28 cellular contexts compared by ENCODE assay signal in the genomic region with DNA sequence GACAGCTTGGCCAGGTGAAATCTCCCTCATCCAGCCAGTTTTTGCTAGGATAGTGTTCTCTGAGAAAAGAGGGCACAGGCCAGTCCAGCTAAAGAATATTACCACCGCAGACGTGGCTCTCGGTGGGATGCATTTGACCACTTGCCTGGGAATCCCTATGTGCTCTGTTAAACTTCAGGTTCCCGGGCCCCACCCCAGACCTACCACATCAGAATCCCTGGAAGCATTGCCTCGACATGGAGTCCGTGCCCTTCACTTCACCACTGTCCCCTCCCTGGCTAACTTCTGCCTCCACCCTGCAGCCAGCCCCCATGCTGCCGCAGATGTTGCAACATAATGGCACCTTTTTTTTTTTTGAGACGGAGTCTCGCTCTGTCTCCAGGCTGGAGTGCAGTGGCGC. TPM values are rescaled to one million over a fixed set of nuclear protein-coding genes. Genes with fewer than 3 reads are reported as not detected.
"Had no signal": no experiment of that assay in that cellular context is flagged by ENCODE, and none has a peak within 500 bp of the region (broad histone marks: within the 10 kb centered on the region; RNA-seq: fewer than 3 reads in every experiment).

No MANE protein-coding gene starts in this region.

- H3K9me3 ChIP-seq: esophagus squamous epithelium, heart right ventricle, neutrophil, tibial nerve had no signal

- H3K36me3 Mint-ChIP-seq: naive B cell had no signal

- H3K4me3 ChIP-seq: esophagus squamous epithelium, heart right ventricle, tibial nerve had no signal

- H3K27ac ChIP-seq: brain microvascular endothelial cell, epithelial cell of prostate, neutrophil, VCaP had no signal

- H3K27ac Mint-ChIP-seq: activated T-helper 1 cell treated with anti-CD3 and anti-CD28 coated beads, Interleukin-12 subunit alpha, Interleukin-12 subunit beta, Interleukin-2, Interleukin-4 antibody, amounts not matched to agents 30 ng/mL and 10 ng/mL and 1 ng/mL, durations not matched to agents 14 hours and 24 hours and 36 hours; mesothelial cell of epicardium; naive B cell; progenitor cell of endocrine pancreas had no signal

- H3K9me3 Mint-ChIP-seq: activated T-helper 1 cell treated with anti-CD3 and anti-CD28 coated beads, Interleukin-12 subunit alpha, Interleukin-12 subunit beta, Interleukin-2, Interleukin-4 antibody, amounts not matched to agents 30 ng/mL and 10 ng/mL and 1 ng/mL, durations not matched to agents 14 hours and 24 hours and 36 hours; mesothelial cell of epicardium; naive B cell; nephron progenitor cell had no signal

- H3K27me3 ChIP-seq: esophagus squamous epithelium, heart right ventricle, tibial nerve had no signal

- H3K4me3 Mint-ChIP-seq: activated T-helper 1 cell treated with anti-CD3 and anti-CD28 coated beads, Interleukin-12 subunit alpha, Interleukin-12 subunit beta, Interleukin-2, Interleukin-4 antibody, amounts not matched to agents 30 ng/mL and 10 ng/mL and 1 ng/mL, durations not matched to agents 14 hours and 24 hours and 36 hours; mesothelial cell of epicardium; naive B cell; nephron progenitor cell had no signal

- DNase-seq: activated CD4-positive, alpha-beta T cell treated with anti-CD3 and anti-CD28 coated beads for 48 hours; activated CD4-positive, alpha-beta T cell treated with anti-CD3 and anti-CD28 coated beads, Interleukin-2, amount 50 U/mL, for 48 hours; activated CD8-positive, alpha-beta memory T cell treated with anti-CD3 and anti-CD28 coated beads for 24 hours; activated gamma-delta T cell treated with Interleukin-2 at 50 U/mL for 16 hours; activated naive CD4-positive, alpha-beta T cell treated with anti-CD3 and anti-CD28 coated beads, Interleukin-2, amount 50 U/mL, for 16 hours; activated T-cell treated with anti-CD3 and anti-CD28 coated beads, Interleukin-2, amount 50 U/mL, for 1 hour; amniotic stem cell; brain microvascular endothelial cell; caudate nucleus; dermis blood vessel endothelial cell; effector CD8-positive, alpha-beta T cell; esophagus squamous epithelium; foreskin melanocyte; heart right ventricle; left ventricle myocardium superior; naive B cell; nephron progenitor cell; retina; stimulated activated naive CD4-positive, alpha-beta T cell treated with Interleukin-2 at 50 U/mL for 16 hours had no signal

- ATAC-seq: heart right ventricle, left ventricle myocardium superior had no signal

- H3K36me3 ChIP-seq: brain microvascular endothelial cell, neutrophil had no signal

RNA-seq across cellular contexts. Expression of gene EMID1, which starts 56.9 kb away (rescaled TPM):
- total RNA-seq: activated T-helper 1 cell treated with anti-CD3 and anti-CD28 coated beads, Interleukin-12 subunit alpha, Interleukin-12 subunit beta, Interleukin-2, Interleukin-4 antibody, amounts not matched to agents 30 ng/mL and 10 ng/mL and 1 ng/mL, durations not matched to agents 14 hours and 24 hours and 36 hours; chondrocyte; T-helper 1 cell treated with Interleukin-12 subunit alpha and Interleukin-12 subunit beta and Interleukin-4 antibody, amounts not matched to agents 30 ng/mL and 1 ng/mL, for 36 hours had no signal
